18 cellular contexts compared by ENCODE assay signal in the genomic region with DNA sequence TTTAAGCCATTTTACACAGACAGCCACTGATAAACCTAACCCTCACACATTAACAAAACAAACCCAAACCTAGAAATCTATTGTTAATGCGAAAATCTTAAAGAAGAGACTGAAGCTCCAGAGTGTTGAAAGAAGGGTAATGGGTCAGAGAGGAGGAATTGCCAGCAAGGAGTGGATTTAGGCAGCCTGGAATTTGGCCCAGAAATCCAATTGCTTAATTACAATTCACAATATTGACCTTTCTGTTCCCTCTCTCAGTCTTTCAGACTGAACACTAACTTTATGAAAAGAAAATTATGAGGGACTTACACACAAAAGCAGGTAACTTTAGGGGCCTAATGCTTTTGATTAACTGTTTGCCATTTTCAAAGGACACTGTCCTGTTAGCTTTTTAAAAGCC.
DNase-seq lines count a peak whose midpoint lies in the region; FAIRE-seq and TF ChIP-seq lines count a peak whose summit lies in the region.
"Had no signal": no experiment of that assay in that cellular context is flagged by ENCODE, and none has a peak within 500 bp of the region (broad histone marks: within the 10 kb centered on the region; RNA-seq: fewer than 3 reads in every experiment).

No MANE protein-coding gene starts in this region.

- no peaks in the 10 kb centered on the region for H3K27me3 Mint-ChIP-seq in endodermal cell (ENCODE audit: insufficient read depth)
- no peaks in the 10 kb centered on the region for H3K27me3 Mint-ChIP-seq in nephron (ENCODE audit: low read depth)

- H3K4me1 ChIP-seq in HAP-1 = peaks cover 41% of the 10 kb centered on the region
- peaks cover 32% of the 10 kb centered on the region for H3K4me1 ChIP-seq in adipocyte (ENCODE audit: control insufficient read depth, insufficient read depth, low read length)
- H3K4me1 ChIP-seq in endodermal cell (ENCODE audit: control insufficient read depth, insufficient read depth, low read length) = no peaks in the 10 kb centered on the region
- no peaks in the 10 kb centered on the region for H3K4me1 ChIP-seq in small intestine (ENCODE audit: control insufficient read depth in 2 of 2, insufficient read depth in 1 of 2, low read depth in 1 of 2, low read length in 1 of 2)

- no peak for FAIRE-seq in small intestine (lab: Jason Lieb, UNC)
- FAIRE-seq: GM12892, H1 had no signal

- H3K36me3 Mint-ChIP-seq in endodermal cell (ENCODE audit: low read depth) (peaks cover 7% of the 10 kb centered on the region), nephron (ENCODE audit: low read depth) (peaks cover 25% of the 10 kb centered on the region)
- H3K36me3 Mint-ChIP-seq: CD4-positive, alpha-beta memory T cell had no signal

- no peaks in the 10 kb centered on the region for H3K9me3 ChIP-seq in HAP-1
- H3K9me3 ChIP-seq in adipocyte (ENCODE audit: control insufficient read depth, low read length) = no peaks in the 10 kb centered on the region
- no peaks in the 10 kb centered on the region for H3K9me3 ChIP-seq in endodermal cell (ENCODE audit: control insufficient read depth, low read length)
- no peaks in the 10 kb centered on the region for H3K9me3 ChIP-seq in small intestine (ENCODE audit: control insufficient read depth, low read depth)

- peak; percentile 63 to 94 for DNase-seq in HAP-1 (ENCODE audit: low spot score in 2 of 2)
- DNase-seq in adipocyte (ENCODE audit: low read depth) = peak; percentile 19
- no peak for DNase-seq in endodermal cell
- DNase-seq in NCI-H2171 treated with DMSO at 0.1 percent for 48 hours (lab: John Stamatoyannopoulos, UW) = no peak
- no peak for DNase-seq in small intestine
- no peak for DNase-seq in NCI-H1436 (lab: John Stamatoyannopoulos, UW)
- DNase-seq in GM19240 (ENCODE audit: insufficient read length, low spot score) = no peak
- DNase-seq: C1 segment of cervical spinal cord; Calu3; CD4-positive, alpha-beta memory T cell; COR-L47; DMS53; DMS79 treated with DMSO at 0.1 percent for 48 hours; GM23248; H7 had no signal

- peak overlapping the region; percentile 54 for H3K27ac Mint-ChIP-seq in endodermal cell
- H3K27ac Mint-ChIP-seq in nephron = peak overlapping the region; percentile 56 to 81 (median 64)
- H3K27ac Mint-ChIP-seq: CD4-positive, alpha-beta memory T cell had no signal

- WGBS in endodermal cell (ENCODE audit: insufficient coverage in 1 of 2, insufficient read length in 1 of 2), 2 experiments = 80% methylated on average over 1 of the region's 1 CpG; no CpG with 5 or more reads in 1 of the 2 experiments
- 76 to 88% (median 83%) methylated on average over 1 of the region's 1 CpG for WGBS in small intestine, 3 donors

- no peak overlapping the region for H3K4me3 Mint-ChIP-seq in endodermal cell
- H3K4me3 Mint-ChIP-seq in nephron = no peak overlapping the region
- H3K4me3 Mint-ChIP-seq: CD4-positive, alpha-beta memory T cell had no signal

- H3K9ac ChIP-seq in adipocyte (ENCODE audit: low read length) = peak overlapping the region; percentile 17
- H3K9ac ChIP-seq in endodermal cell (ENCODE audit: extremely low read depth, low read length, poor library complexity, severe bottlenecking) = no peak overlapping the region
- H3K9ac ChIP-seq: GM23248 had no signal

- H3K27me3 ChIP-seq in HAP-1 (ENCODE audit: low read depth) (no peaks in the 10 kb centered on the region), adipocyte (replicated peaks; ENCODE audit: control insufficient read depth, insufficient read depth, low read length) (no peaks in the 10 kb centered on the region), endodermal cell (ENCODE audit: control insufficient read depth, insufficient read depth, low read length, poor library complexity, severe bottlenecking) (no peaks in the 10 kb centered on the region), small intestine (ENCODE audit: control insufficient read depth in 2 of 2, insufficient read depth in 2 of 2, low read length in 2 of 2) (peaks cover 0 to 2% of the 10 kb centered on the region in 2 donors)

- H3K36me3 ChIP-seq in HAP-1 (replicated peaks) (peaks cover 8% of the 10 kb centered on the region; the same call in 1 of the 2 replicates), adipocyte (ENCODE audit: control insufficient read depth, insufficient read depth, low read length, severe bottlenecking) (no peaks in the 10 kb centered on the region), endodermal cell (ENCODE audit: control insufficient read depth, insufficient read depth, low read length) (no peaks in the 10 kb centered on the region), small intestine (ENCODE audit: control insufficient read depth in 2 of 2, insufficient read depth in 2 of 2, low read length in 2 of 2) (no peaks in the 10 kb centered on the region)

- peaks cover 18% of the 10 kb centered on the region for H3K4me1 Mint-ChIP-seq in endodermal cell
- H3K4me1 Mint-ChIP-seq in nephron = peaks cover 67% of the 10 kb centered on the region
- H3K4me1 Mint-ChIP-seq: CD4-positive, alpha-beta memory T cell had no signal

- no peak overlapping the region for H3K4me3 ChIP-seq in HAP-1
- H3K4me3 ChIP-seq in adipocyte (ENCODE audit: low read length) = peak overlapping the region; percentile 27
- H3K4me3 ChIP-seq in endodermal cell (ENCODE audit: low read length) = no peak overlapping the region
- no peak overlapping the region for H3K4me3 ChIP-seq in small intestine (ENCODE audit: low read depth in 1 of 2, low read length in 2 of 2)
- H3K4me3 ChIP-seq: GM23248 had no signal

- H3K9me3 Mint-ChIP-seq in endodermal cell = no peaks in the 10 kb centered on the region
- no peaks in the 10 kb centered on the region for H3K9me3 Mint-ChIP-seq in nephron
- H3K9me3 Mint-ChIP-seq: CD4-positive, alpha-beta memory T cell had no signal

- in situ Hi-C loops in HAP-1 (cut with MboI; ENCODE audit: low sequenced_read_pairs) = no loop called here

- H3K27ac ChIP-seq in endodermal cell (ENCODE audit: low read depth, low read length) = no peak overlapping the region
- no peak overlapping the region for H3K27ac ChIP-seq in small intestine (ENCODE audit: low read depth in 1 of 2, low read length in 1 of 2)
- H3K27ac ChIP-seq: GM23248 had no signal

- TF ChIP-seq CTCF in endodermal cell (conservative IDR thresholded peaks at IDR 0.05) = no peak
- no peak for TF ChIP-seq CTCF in nephron (IDR thresholded peaks at IDR 0.05; ENCODE audit: unreplicated experiment in 3 of 3)

Comparison
In these comparisons a context has a peak if more than half of its experiments do, and no peak if none do; other contexts are left out.
1. DNase-seq: peak in HAP-1 (2 of 2) and adipocyte (single experiment); none in endodermal cell (single experiment), NCI-H2171 treated with DMSO at 0.1 percent for 48 hours (single experiment), small intestine (single experiment), NCI-H1436 (single experiment) and GM19240 (single experiment).